ENCODE assay signal across 20 cellular contexts in genomic region chr13:99977334-99977911, GRCh38. TPM values are rescaled to one million over a fixed set of nuclear protein-coding genes. Genes with fewer than 3 reads are reported as not detected.
A peak's percentile ranks its signal among the peaks of the same experiment; 100 is the strongest.
DNase-seq lines count a peak whose midpoint lies in the region; ATAC-seq, FAIRE-seq and TF ChIP-seq lines count a peak whose summit lies in the region.
"Had no signal": no experiment of that assay in that cellular context is flagged by ENCODE, and none has a peak within 500 bp of the region (broad histone marks: within the 10 kb centered on the region; RNA-seq: fewer than 3 reads in every experiment).

No MANE protein-coding gene starts in this region.

- DNase-seq in H54 (ENCODE audit: insufficient read length, low spot score) (no peak), KBM-7 (peak; percentile 53), astrocyte of the spinal cord (ENCODE audit: low read depth, low spot score) (no peak), neural progenitor cell (ENCODE audit: low spot score) (no peak), nucleus accumbens (lab: John Stamatoyannopoulos, UW) (no peak)
- DNase-seq in effector CD4-positive, alpha-beta T cell = no peak
- DNase-seq: activated CD4-positive, CD25-positive, alpha-beta regulatory T cell treated with anti-CD3 and anti-CD28 coated beads, Interleukin-2, amount 50 U/mL, for 72 hours; activated gamma-delta T cell treated with Interleukin-2 at 50 U/mL for 16 hours; NCI-H1436 treated with DMSO at 0.1 percent for 48 hours; spleen had no signal

- H3K27me3 Mint-ChIP-seq in neural progenitor cell (ENCODE audit: insufficient read depth, low read depth) = peaks cover 9% of the 10 kb centered on the region

- H3K36me3 ChIP-seq in neural progenitor cell = no peaks in the 10 kb centered on the region
- H3K36me3 ChIP-seq: prostate gland, spleen, thoracic aorta had no signal

- peaks cover 3% of the 10 kb centered on the region for H3K36me3 Mint-ChIP-seq in neural progenitor cell

- H3K4me3 Mint-ChIP-seq in neural progenitor cell = peak overlapping the region; percentile 95
- H3K4me3 Mint-ChIP-seq: T-helper 2 cell treated with Interferon-gamma antibody and Interleukin-4, amounts not matched to agents 5 μg/mL and 100 μg/mL, for 36 hours had no signal

- H3K9me3 ChIP-seq in neural progenitor cell (ENCODE audit: low read depth) = no peaks in the 10 kb centered on the region
- H3K9me3 ChIP-seq: prostate gland, thoracic aorta had no signal

- peaks cover 86% of the 10 kb centered on the region for H3K79me2 ChIP-seq in neural progenitor cell (ENCODE audit: low read depth)

- ATAC-seq in HG03108 (IDR thresholded peaks at IDR 0.05; ENCODE audit: unreplicated experiment) = no peak
- ATAC-seq: Right ventricle myocardium inferior had no signal

- peak overlapping the region; percentile 95 for H3K4me2 ChIP-seq in neural progenitor cell
- H3K4me2 ChIP-seq: KMS-11 had no signal

- in situ Hi-C loops in KBM-7 (cut with MboI; ENCODE audit: low pct_unique_long_range_greater_than_20kb, low sequenced_read_pairs) = no loop called here
- in situ Hi-C loops in astrocyte of the spinal cord (cut with HindIII; ENCODE audit: low sequenced_read_pairs) = no loop called here

- H3K4me1 Mint-ChIP-seq in neural progenitor cell = peaks cover 52% of the 10 kb centered on the region

- peaks cover 83% of the 10 kb centered on the region for H4K20me1 ChIP-seq in neural progenitor cell (ENCODE audit: low read depth)

- H3K9me3 Mint-ChIP-seq in neural progenitor cell = no peaks in the 10 kb centered on the region

- H3K27ac ChIP-seq in neural progenitor cell = no peak overlapping the region
- H3K27ac ChIP-seq: HL-60, KMS-11, prostate gland, spleen, thoracic aorta had no signal

- H3K27ac Mint-ChIP-seq in neural progenitor cell = peak overlapping the region; percentile 92
- H3K27ac Mint-ChIP-seq: T-helper 2 cell treated with Interferon-gamma antibody and Interleukin-4, amounts not matched to agents 5 μg/mL and 100 μg/mL, for 36 hours had no signal

- FAIRE-seq in H54 (lab: Jason Lieb, UNC) = peak; percentile 74
- FAIRE-seq: colon, frontal cortex had no signal

- TF ChIP-seq CTCF in astrocyte of the spinal cord (IDR thresholded peaks at IDR 0.05; ENCODE audit: low read depth, low read length) = no peak
- TF ChIP-seq CTCF in neural progenitor cell (IDR thresholded peaks at IDR 0.05) = no peak

- H3K4me1 ChIP-seq in neural progenitor cell = peaks cover 49% of the 10 kb centered on the region

- peaks cover 65% of the 10 kb centered on the region for H3K27me3 ChIP-seq in neural progenitor cell

- H2AFZ ChIP-seq in neural progenitor cell (replicated peaks) = no peak overlapping the region

- H3K9ac ChIP-seq in neural progenitor cell = no peak overlapping the region
- H3K9ac ChIP-seq: KMS-11 had no signal

- H3K4me3 ChIP-seq in astrocyte of the spinal cord (ENCODE audit: low read depth, low read length) (peak overlapping the region; percentile 51), neural progenitor cell (peak overlapping the region; percentile 76)
- H3K4me3 ChIP-seq: prostate gland, spleen, thoracic aorta had no signal

- TF ChIP-seq POLR2A in H54 (IDR thresholded peaks at IDR 0.05; ENCODE audit: low read depth, low read length) = no peak

- peaks cover 93% of the 10 kb centered on the region for H3F3A ChIP-seq in neural progenitor cell (ENCODE audit: low read depth)

RNA-seq across cellular contexts. Expression of gene ZIC2, which starts 4.2 kb away (rescaled TPM):
- total RNA-seq in neural progenitor cell (ENCODE audit: low replicate concordance) = 52.4 and 87.3 TPM in 2 replicates
- total RNA-seq: liver, Right ventricle myocardium inferior, spleen, thoracic aorta had no signal

RNA-seq across cellular contexts. Expression of gene ZIC5, which starts 5.9 kb away (rescaled TPM):
- 29.0 and 35.7 TPM in 2 replicates for total RNA-seq in neural progenitor cell (ENCODE audit: low replicate concordance)
- total RNA-seq: liver, Right ventricle myocardium inferior, spleen, thoracic aorta had no signal
